8 cellular contexts compared by ENCODE assay signal in genomic region chr9:120935383-120935857, GRCh38. TPM values are rescaled to one million over a fixed set of nuclear protein-coding genes. Genes with fewer than 3 reads are reported as not detected.
A peak's percentile ranks its signal among the peaks of the same experiment; 100 is the strongest.
DNase-seq lines count a peak whose midpoint lies in the region; ATAC-seq and TF ChIP-seq lines count a peak whose summit lies in the region.

No MANE protein-coding gene starts in this region.

- TF ChIP-seq CTCF in DND-41 (IDR thresholded peaks at IDR 0.05; ENCODE audit: borderline replicate concordance, extremely low read depth, low read length, poor library complexity, severe bottlenecking) (no peak), MM.1S (IDR thresholded peaks at IDR 0.05; ENCODE audit: low read length) (no peak), coronary artery (IDR thresholded peaks at IDR 0.05) (no peak), right lobe of liver (IDR thresholded peaks at IDR 0.05) (no peak), suprapubic skin (IDR thresholded peaks at IDR 0.05) (no peak)

- DNase-seq in DND-41 (peak; percentile 13), MM.1S (peak; percentile 51), SK-N-MC (ENCODE audit: low read depth, low spot score) (no peak), coronary artery (ENCODE audit: low spot score) (peak; percentile 99), right lobe of liver (peak; percentile 92 to 99 (median 97)), suprapubic skin (ENCODE audit: low spot score in 2 of 2) (peak; percentile 98 to 99)
- no peak for DNase-seq in stimulated activated CD4-positive, alpha-beta T cell treated with anti-CD3 and anti-CD28 coated beads, Interleukin-12 subunit alpha, Interleukin-12 subunit beta, amount 100 ng/mL, for 4 hours

- H3K4me1 ChIP-seq in DND-41 (ENCODE audit: insufficient read depth, low read length): peaks cover 54% of the 10 kb centered on the region
- H3K4me1 ChIP-seq in MM.1S (ENCODE audit: low read length): peaks cover 65% of the 10 kb centered on the region
- H3K4me1 ChIP-seq in right lobe of liver: peaks cover 2 to 38% (median 16%) of the 10 kb centered on the region in 4 donors
- H3K4me1 ChIP-seq in suprapubic skin: peaks cover 61% of the 10 kb centered on the region

- H3K4me3 ChIP-seq in DND-41 (ENCODE audit: low read depth in 1 of 2, low read length in 2 of 2): no peak overlapping the region
- no peak overlapping the region for H3K4me3 ChIP-seq in MM.1S (ENCODE audit: low read length)
- no peak overlapping the region; the same call in 1 of the 2 replicates for H3K4me3 ChIP-seq in SK-N-MC
- H3K4me3 ChIP-seq in coronary artery: no peak overlapping the region
- no peak overlapping the region for H3K4me3 ChIP-seq in right lobe of liver
- H3K4me3 ChIP-seq in suprapubic skin: no peak overlapping the region

- TF ChIP-seq EP300 in suprapubic skin (IDR thresholded peaks at IDR 0.05): no peak

- no peaks in the 10 kb centered on the region for H3K79me2 ChIP-seq in DND-41 (ENCODE audit: insufficient read depth, low read length)
- H3K79me2 ChIP-seq in MM.1S (ENCODE audit: low read length): no peaks in the 10 kb centered on the region

- intact Hi-C loops in right lobe of liver (cut with DNase I): loop anchor here (10.0 kb wide), 2 partner anchors 171 to 181 kb away; no protein-coding TSS in a partner anchor

- H3K9ac ChIP-seq in DND-41 (ENCODE audit: low read depth, low read length): peak overlapping the region; percentile 31; the same call in 1 of the 2 replicates
- H3K9ac ChIP-seq in MM.1S (ENCODE audit: low read length): peak overlapping the region; percentile 40
- H3K9ac ChIP-seq in SK-N-MC (ENCODE audit: insufficient read length): no peak overlapping the region

- no peaks in the 10 kb centered on the region for H3K9me2 ChIP-seq in MM.1S (replicated peaks; ENCODE audit: insufficient read depth, low read length)

- H2AFZ ChIP-seq in DND-41 (ENCODE audit: low read depth, low read length) (no peak overlapping the region), MM.1S (ENCODE audit: low read length) (peak overlapping the region; percentile 52; the same call in 1 of the 2 replicates)

- H3K9me3 ChIP-seq in DND-41 (ENCODE audit: insufficient read depth, low read length, severe bottlenecking) (no peaks in the 10 kb centered on the region), MM.1S (replicated peaks; ENCODE audit: insufficient read depth, low read length) (no peaks in the 10 kb centered on the region), SK-N-MC (ENCODE audit: low read depth, low read length) (no peaks in the 10 kb centered on the region), right lobe of liver (no peaks in the 10 kb centered on the region), suprapubic skin (no peaks in the 10 kb centered on the region)

- TF ChIP-seq POLR2A in right lobe of liver (IDR thresholded peaks at IDR 0.05) (peak; percentile 36), suprapubic skin (IDR thresholded peaks at IDR 0.05) (no peak)

- H3K36me3 ChIP-seq in DND-41 (ENCODE audit: insufficient read depth, low read length): no peaks in the 10 kb centered on the region
- no peaks in the 10 kb centered on the region for H3K36me3 ChIP-seq in MM.1S (replicated peaks; ENCODE audit: insufficient read depth, low read length)
- H3K36me3 ChIP-seq in SK-N-MC (ENCODE audit: insufficient read depth, low read length): no peaks in the 10 kb centered on the region
- H3K36me3 ChIP-seq in right lobe of liver: no peaks in the 10 kb centered on the region
- H3K36me3 ChIP-seq in suprapubic skin: no peaks in the 10 kb centered on the region

- ATAC-seq in DND-41 (ENCODE audit: insufficient read depth, low read depth) (no peak), right lobe of liver (peak; percentile 66 to 85 (median 79)), HG03097 (IDR thresholded peaks at IDR 0.05; ENCODE audit: low FRiP score, unreplicated experiment) (no peak)

- H3K27me3 ChIP-seq in DND-41 (ENCODE audit: insufficient read depth, low read length, poor library complexity) (no peaks in the 10 kb centered on the region), MM.1S (replicated peaks; ENCODE audit: insufficient read depth, low read length) (no peaks in the 10 kb centered on the region), right lobe of liver (no peaks in the 10 kb centered on the region), suprapubic skin (no peaks in the 10 kb centered on the region)

- WGBS in right lobe of liver (ENCODE audit: insufficient coverage, low coverage, low lambda C conversion rate, missing lambda C conversion rate): 4% methylated on average over 3 of the region's 4 CpGs
- WGBS in suprapubic skin: 10% methylated on average over 4 of the region's 4 CpGs

- H3K4me2 ChIP-seq in DND-41 (ENCODE audit: insufficient read depth, low read length): peak overlapping the region; percentile 41
- peak overlapping the region; percentile 51 for H3K4me2 ChIP-seq in MM.1S (ENCODE audit: low read depth, low read length)

- H4K20me1 ChIP-seq in DND-41 (ENCODE audit: insufficient read depth, low read length): no peaks in the 10 kb centered on the region
- no peaks in the 10 kb centered on the region for H4K20me1 ChIP-seq in MM.1S (ENCODE audit: insufficient read depth, low read length)

- peak overlapping the region; percentile 78 for H3K27ac ChIP-seq in DND-41 (ENCODE audit: low read length)
- peak overlapping the region; percentile 74 for H3K27ac ChIP-seq in MM.1S (ENCODE audit: low read length)
- 0 out of 2 replicates have a peak overlapping the region, but pooled peaks have one; percentile 72 for H3K27ac ChIP-seq in SK-N-MC
- peak overlapping the region; percentile 87 to 95 for H3K27ac ChIP-seq in coronary artery
- peak overlapping the region; percentile 7 to 83 (median 79) for H3K27ac ChIP-seq in right lobe of liver
- peak overlapping the region; percentile 84 for H3K27ac ChIP-seq in suprapubic skin

- H3F3A ChIP-seq in MM.1S (ENCODE audit: insufficient read depth, low read length): peaks cover 30% of the 10 kb centered on the region

RNA-seq across cellular contexts. Expression of gene TRAF1, which starts 8.8 kb away (rescaled TPM):
- total RNA-seq in right lobe of liver (1 to 10 TPM in 5 of 6 experiments, under 1 TPM in 1; 0.99 to 2.5 (median 2.1) TPM), suprapubic skin (10 to 100 TPM in 1 of 4 donors, 1 to 10 TPM in 3; 3.5 to 12.2 (median 7.5) TPM)

RNA-seq across cellular contexts. Expression of gene PHF19, which starts 58.4 kb away (rescaled TPM):
- total RNA-seq in right lobe of liver (1 to 10 TPM; 2.2 to 8.0 (median 5.2) TPM), suprapubic skin (10 to 100 TPM; 11.3 to 15.5 (median 13.8) TPM)

Comparison
In these comparisons a context has a peak if more than half of its experiments do, and no peak if none do; other contexts are left out.
1. ATAC-seq: peak in right lobe of liver (4 of 4); none in DND-41 (single experiment) and HG03097 (single experiment).
2. DNase-seq: peak in DND-41 (single experiment), MM.1S (single experiment), coronary artery (single experiment), right lobe of liver (3 of 3) and suprapubic skin (2 of 2); none in SK-N-MC (single experiment) and stimulated activated CD4-positive, alpha-beta T cell treated with anti-CD3 and anti-CD28 coated beads, Interleukin-12 subunit alpha, Interleukin-12 subunit beta, amount 100 ng/mL, for 4 hours (single experiment).
3. Peak in every context shown above with its lines, with median percentiles within 50 percentile points of each other: H3K27ac ChIP-seq.